Comparison of ENCODE assay signal across 19 cellular contexts in the genomic region with DNA sequence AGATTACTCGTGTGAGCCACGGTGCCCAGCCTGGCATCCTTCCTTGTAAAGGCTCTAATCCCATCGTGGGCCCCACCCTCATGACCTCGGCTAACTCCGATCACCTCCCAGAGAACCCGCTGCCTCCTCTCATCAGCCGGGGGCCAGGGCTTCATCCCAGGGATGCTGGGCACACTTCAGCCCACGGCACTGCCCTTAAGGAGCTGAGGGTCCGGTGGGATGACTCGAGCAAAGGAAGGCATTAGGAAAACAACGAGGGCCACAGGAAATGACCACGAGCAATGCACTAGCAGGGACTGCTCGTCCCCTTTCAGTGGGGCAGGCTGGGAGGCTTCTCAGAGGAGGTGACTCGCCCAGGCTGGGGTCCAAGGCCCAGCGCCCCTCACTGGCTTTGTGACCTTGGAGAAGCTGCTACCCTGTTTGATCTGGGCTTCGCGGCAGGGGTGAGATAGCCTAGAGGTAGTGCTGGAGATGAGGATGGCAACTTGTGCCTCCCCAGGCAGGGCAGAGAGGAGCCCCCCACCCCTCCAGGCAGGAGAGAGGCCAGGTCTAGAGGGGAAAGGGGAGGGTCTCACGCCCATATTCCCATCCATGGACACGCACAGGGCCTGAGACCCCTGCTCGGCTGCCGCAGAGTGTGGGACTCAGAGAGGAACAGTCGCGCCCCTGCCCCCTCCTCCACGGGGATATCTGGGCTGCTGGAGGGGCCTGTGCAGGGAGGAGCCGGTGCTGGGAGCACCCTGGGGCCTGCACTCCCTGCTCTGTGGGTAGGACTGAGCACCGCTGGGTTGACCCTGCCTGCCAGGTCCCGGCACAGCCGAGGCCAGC. TPM values are rescaled to one million over a fixed set of nuclear protein-coding genes. Genes with fewer than 3 reads are reported as not detected.
A peak's percentile ranks its signal among the peaks of the same experiment; 100 is the strongest.
DNase-seq lines count a peak whose midpoint lies in the region; ATAC-seq and TF ChIP-seq lines count a peak whose summit lies in the region.
"Had no signal": no experiment of that assay in that cellular context is flagged by ENCODE, and none has a peak within 500 bp of the region (broad histone marks: within the 10 kb centered on the region; RNA-seq: fewer than 3 reads in every experiment).

No MANE protein-coding gene starts in this region.

- peaks cover 0 to 1% of the 10 kb centered on the region in 2 donors for H3K9me3 ChIP-seq in left lung
- H3K9me3 ChIP-seq: prostate gland, vagina had no signal

- no peaks in the 10 kb centered on the region for H3K9me3 Mint-ChIP-seq in activated naive CD4-positive, alpha-beta T cell treated with anti-CD3 and anti-CD28 coated beads for 36 hours
- no peaks in the 10 kb centered on the region for H3K9me3 Mint-ChIP-seq in activated CD8-positive, alpha-beta memory T cell treated with anti-CD3 and anti-CD28 coated beads, Interleukin-2, amount 10 ng/mL, durations not matched to agents 7 days and 5 days (ENCODE audit: low read depth)
- no peaks in the 10 kb centered on the region for H3K9me3 Mint-ChIP-seq in type B pancreatic cell
- H3K9me3 Mint-ChIP-seq in activated CD4-positive, alpha-beta T cell treated with anti-CD3 and anti-CD28 coated beads for 36 hours (ENCODE audit: low read depth) = no peaks in the 10 kb centered on the region
- H3K9me3 Mint-ChIP-seq: activated B cell treated with CpG ODN at 0.5 μM for 24 hours had no signal

- CTCF ChIA-PET in activated naive CD4-positive, alpha-beta T cell treated with anti-CD3 and anti-CD28 coated beads for 36 hours (lab: Charles Lee) = no interaction called here
- CTCF ChIA-PET in activated CD8-positive, alpha-beta memory T cell treated with anti-CD3 and anti-CD28 coated beads, Interleukin-2, amount 10 ng/mL, durations not matched to agents 7 days and 5 days (lab: Charles Lee) = no interaction called here
- CTCF ChIA-PET in activated CD4-positive, alpha-beta T cell treated with anti-CD3 and anti-CD28 coated beads for 36 hours (lab: Charles Lee) = no interaction called here

- H3K4me1 ChIP-seq in left lung = no peaks in the 10 kb centered on the region
- H3K4me1 ChIP-seq: breast epithelium, prostate gland, vagina had no signal

- TF ChIP-seq CTCF in left lung (IDR thresholded peaks at IDR 0.05) (no peak), type B pancreatic cell (conservative IDR thresholded peaks at IDR 0.05) (no peak)

- peaks cover 3% of the 10 kb centered on the region for H3K27me3 Mint-ChIP-seq in activated naive CD4-positive, alpha-beta T cell treated with anti-CD3 and anti-CD28 coated beads for 36 hours (ENCODE audit: low read depth)
- peaks cover 8% of the 10 kb centered on the region for H3K27me3 Mint-ChIP-seq in activated CD8-positive, alpha-beta memory T cell treated with anti-CD3 and anti-CD28 coated beads, Interleukin-2, amount 10 ng/mL, durations not matched to agents 7 days and 5 days
- H3K27me3 Mint-ChIP-seq in type B pancreatic cell = peaks cover 10% of the 10 kb centered on the region
- H3K27me3 Mint-ChIP-seq in activated CD4-positive, alpha-beta T cell treated with anti-CD3 and anti-CD28 coated beads for 36 hours = peaks cover 3% of the 10 kb centered on the region

- peaks cover 0 to 75% of the 10 kb centered on the region in 2 donors for H3K27me3 ChIP-seq in left lung
- H3K27me3 ChIP-seq: vagina had no signal

- no peak overlapping the region for H3K27ac ChIP-seq in left lung
- H3K27ac ChIP-seq: breast epithelium, PC-9, prostate gland, vagina had no signal

- ATAC-seq in activated CD8-positive, alpha-beta memory T cell treated with anti-CD3 and anti-CD28 coated beads, Interleukin-2, amount 10 ng/mL, durations not matched to agents 7 days and 5 days = no peak
- ATAC-seq in left lung = no peak
- no peak for ATAC-seq in activated CD4-positive, alpha-beta T cell treated with anti-CD3 and anti-CD28 coated beads for 36 hours
- ATAC-seq: activated naive CD4-positive, alpha-beta T cell treated with anti-CD3 and anti-CD28 coated beads, Interleukin-2, amount 50 U/mL, for 72 hours; stimulated activated naive CD8-positive, alpha-beta T cell treated with anti-CD3 and anti-CD28 coated beads, Interleukin-15, Interleukin-2, amounts not matched to agents 100 U/mL and 50 U/mL, for 24 hours had no signal

- H3K36me3 ChIP-seq in left lung = no peaks in the 10 kb centered on the region
- H3K36me3 ChIP-seq: breast epithelium, prostate gland, vagina had no signal

- no peaks in the 10 kb centered on the region for H3K36me3 Mint-ChIP-seq in activated naive CD4-positive, alpha-beta T cell treated with anti-CD3 and anti-CD28 coated beads for 36 hours (ENCODE audit: low read depth)
- H3K36me3 Mint-ChIP-seq in activated CD8-positive, alpha-beta memory T cell treated with anti-CD3 and anti-CD28 coated beads, Interleukin-2, amount 10 ng/mL, durations not matched to agents 7 days and 5 days = no peaks in the 10 kb centered on the region
- no peaks in the 10 kb centered on the region for H3K36me3 Mint-ChIP-seq in type B pancreatic cell
- no peaks in the 10 kb centered on the region for H3K36me3 Mint-ChIP-seq in activated CD4-positive, alpha-beta T cell treated with anti-CD3 and anti-CD28 coated beads for 36 hours (ENCODE audit: low read depth)
- H3K36me3 Mint-ChIP-seq: activated naive CD4-positive, alpha-beta T cell treated with anti-CD3 and anti-CD28 coated beads, Interleukin-2, amount 50 U/mL, for 72 hours had no signal

- no peak overlapping the region for H3K4me3 Mint-ChIP-seq in activated naive CD4-positive, alpha-beta T cell treated with anti-CD3 and anti-CD28 coated beads for 36 hours
- H3K4me3 Mint-ChIP-seq in activated CD8-positive, alpha-beta memory T cell treated with anti-CD3 and anti-CD28 coated beads, Interleukin-2, amount 10 ng/mL, durations not matched to agents 7 days and 5 days = no peak overlapping the region
- H3K4me3 Mint-ChIP-seq in type B pancreatic cell = no peak overlapping the region
- H3K4me3 Mint-ChIP-seq in activated CD4-positive, alpha-beta T cell treated with anti-CD3 and anti-CD28 coated beads for 36 hours = no peak overlapping the region
- H3K4me3 Mint-ChIP-seq: activated B cell treated with CpG ODN at 0.5 μM for 24 hours had no signal

- H3K4me3 ChIP-seq in left lung = no peak overlapping the region
- H3K4me3 ChIP-seq: breast epithelium, PC-9, prostate gland, vagina had no signal

- intact Hi-C loops in activated naive CD4-positive, alpha-beta T cell treated with anti-CD3 and anti-CD28 coated beads for 36 hours (cut with micrococcal nuclease) = no loop called here
- intact Hi-C loops in left lung (cut with DNase I) = no loop called here
- intact Hi-C loops in activated CD4-positive, alpha-beta T cell treated with anti-CD3 and anti-CD28 coated beads for 36 hours (cut with DNase I, micrococcal nuclease) = no loop called here

- no peak overlapping the region for H3K27ac Mint-ChIP-seq in activated naive CD4-positive, alpha-beta T cell treated with anti-CD3 and anti-CD28 coated beads for 36 hours
- H3K27ac Mint-ChIP-seq in activated CD8-positive, alpha-beta memory T cell treated with anti-CD3 and anti-CD28 coated beads, Interleukin-2, amount 10 ng/mL, durations not matched to agents 7 days and 5 days = no peak overlapping the region
- H3K27ac Mint-ChIP-seq in type B pancreatic cell = no peak overlapping the region
- no peak overlapping the region for H3K27ac Mint-ChIP-seq in activated CD4-positive, alpha-beta T cell treated with anti-CD3 and anti-CD28 coated beads for 36 hours
- H3K27ac Mint-ChIP-seq: activated B cell treated with CpG ODN at 0.5 μM for 24 hours had no signal

- DNase-seq in activated naive CD4-positive, alpha-beta T cell treated with anti-CD3 and anti-CD28 coated beads for 36 hours = peak; percentile 2
- DNase-seq in activated naive CD4-positive, alpha-beta T cell treated with Interleukin-2 at 50 U/mL for 16 hours = no peak
- DNase-seq in activated CD8-positive, alpha-beta memory T cell treated with anti-CD3 and anti-CD28 coated beads, Interleukin-2, amount 10 ng/mL, durations not matched to agents 7 days and 5 days = peak; percentile 16
- peak; percentile 25 to 59 for DNase-seq in left lung
- DNase-seq in type B pancreatic cell (ENCODE audit: extremely low spot score, unreplicated experiment) = peak; percentile 67
- DNase-seq in HuH-7 (ENCODE audit: low spot score) = no peak
- DNase-seq in activated CD4-positive, alpha-beta T cell treated with anti-CD3 and anti-CD28 coated beads for 36 hours = no peak
- no peak for DNase-seq in A172 (ENCODE audit: low spot score)
- DNase-seq: activated B cell treated with CpG ODN at 0.5 μM for 24 hours; DMS79; hippocampal formation; MV-4-11; NCI-H526; PC-9; stimulated activated naive CD8-positive, alpha-beta T cell treated with anti-CD3 and anti-CD28 coated beads, Interleukin-15, Interleukin-2, amounts not matched to agents 100 U/mL and 50 U/mL, for 24 hours had no signal

- POLR2A ChIA-PET in activated CD4-positive, alpha-beta T cell treated with anti-CD3 and anti-CD28 coated beads for 36 hours (lab: Charles Lee) = no interaction called here

- H3K4me1 Mint-ChIP-seq in activated naive CD4-positive, alpha-beta T cell treated with anti-CD3 and anti-CD28 coated beads for 36 hours (ENCODE audit: low read depth) = peaks cover 5% of the 10 kb centered on the region
- H3K4me1 Mint-ChIP-seq in activated CD8-positive, alpha-beta memory T cell treated with anti-CD3 and anti-CD28 coated beads, Interleukin-2, amount 10 ng/mL, durations not matched to agents 7 days and 5 days = no peaks in the 10 kb centered on the region
- H3K4me1 Mint-ChIP-seq in type B pancreatic cell (ENCODE audit: unreplicated experiment) = peaks cover 12% of the 10 kb centered on the region
- H3K4me1 Mint-ChIP-seq in activated CD4-positive, alpha-beta T cell treated with anti-CD3 and anti-CD28 coated beads for 36 hours = no peaks in the 10 kb centered on the region
- H3K4me1 Mint-ChIP-seq: activated B cell treated with CpG ODN at 0.5 μM for 24 hours had no signal

RNA-seq across cellular contexts. Expression of gene ELFN1, which starts 26.8 kb away (rescaled TPM):
- total RNA-seq in activated naive CD4-positive, alpha-beta T cell treated with anti-CD3 and anti-CD28 coated beads for 36 hours = not detected
- total RNA-seq in activated CD8-positive, alpha-beta memory T cell treated with anti-CD3 and anti-CD28 coated beads, Interleukin-2, amount 10 ng/mL, durations not matched to agents 7 days and 5 days = not detected
- total RNA-seq in left lung = 1 to 10 TPM; 1.5 to 1.6 TPM
- total RNA-seq in type B pancreatic cell (ENCODE audit: low replicate concordance) = 5.7 and 5.8 TPM in 2 replicates
- under 1 TPM; 0.05 to 0.09 TPM for total RNA-seq in activated CD4-positive, alpha-beta T cell treated with anti-CD3 and anti-CD28 coated beads for 36 hours
- 5.3 and 6.1 TPM in 2 replicates for total RNA-seq in A172 (2014; rRNA removed; shearing (Covaris generic))
- total RNA-seq: activated B cell treated with CpG ODN at 0.5 μM for 24 hours had no signal

Comparison
In these comparisons a context has a peak if more than half of its experiments do, and no peak if none do; other contexts are left out.
1. DNase-seq: peak in activated naive CD4-positive, alpha-beta T cell treated with anti-CD3 and anti-CD28 coated beads for 36 hours (single experiment), activated CD8-positive, alpha-beta memory T cell treated with anti-CD3 and anti-CD28 coated beads, Interleukin-2, amount 10 ng/mL, durations not matched to agents 7 days and 5 days (single experiment), left lung (2 of 2) and type B pancreatic cell (single experiment); none in activated naive CD4-positive, alpha-beta T cell treated with Interleukin-2 at 50 U/mL for 16 hours (single experiment), HuH-7 (single experiment), activated CD4-positive, alpha-beta T cell treated with anti-CD3 and anti-CD28 coated beads for 36 hours (single experiment) and A172 (single experiment).